In genomic region chr7:16753102-16753931, GRCh38 we compare ENCODE assay signal across 8 cellular contexts. TPM values are rescaled to one million over a fixed set of nuclear protein-coding genes. Genes with fewer than 3 reads are reported as not detected.
DNase-seq lines count a peak whose midpoint lies in the region; FAIRE-seq and TF ChIP-seq lines count a peak whose summit lies in the region.

Gene TSPAN13, plus strand, starts transcription at chr7:16753755. Its CDS starts 213 bp downstream, at chr7:16753968.

- peaks cover 19% of the 10 kb centered on the region for H3K4me1 Mint-ChIP-seq in astrocyte (ENCODE audit: low read depth, unreplicated experiment)

- peak within 1 kb of the TSS; percentile 90 for H2AFZ ChIP-seq in SU-DHL-6 (ENCODE audit: low read depth, low read length, severe bottlenecking)
- peak within 1 kb of the TSS; percentile 89 for H2AFZ ChIP-seq in astrocyte (ENCODE audit: low read depth, low read length)

- H3F3A ChIP-seq in SU-DHL-6 (ENCODE audit: insufficient read depth) = peaks cover 16% of the 10 kb centered on the region; the same call in 1 of the 2 replicates

- peak within 1 kb of the TSS; percentile 88 for H3K4me3 ChIP-seq in SU-DHL-6 (ENCODE audit: insufficient read depth, low read length, poor library complexity, severe bottlenecking)
- H3K4me3 ChIP-seq in astrocyte (ENCODE audit: insufficient read depth, low read depth, low read length) = peak within 1 kb of the TSS; percentile 72
- peak within 1 kb of the TSS; percentile 63 to 73 for H3K4me3 ChIP-seq in right atrium auricular region

- peak within 1 kb of the TSS; percentile 89 for H3K27ac Mint-ChIP-seq in astrocyte (ENCODE audit: unreplicated experiment)

- FAIRE-seq in astrocyte (lab: Jason Lieb, UNC) = no peak

- H3K36me3 Mint-ChIP-seq in astrocyte (ENCODE audit: low read depth, unreplicated experiment) = no peaks in the 10 kb centered on the region

- peaks cover 8% of the 10 kb centered on the region for H3K4me1 ChIP-seq in astrocyte (ENCODE audit: insufficient read depth, low read length)
- H3K4me1 ChIP-seq in right atrium auricular region = no peaks in the 10 kb centered on the region

- POLR2A ChIA-PET in HEK293T (lab: Yijun Ruan, JAX) = interaction anchor here (0.6 to 2.1 kb wide), 3 partner anchors 18 to 281 kb away, joined by 3 to 10 read pairs (median 3); no protein-coding TSS in a partner anchor

- H4K20me1 ChIP-seq in SU-DHL-6 (ENCODE audit: low read depth, low read length) (no peaks in the 10 kb centered on the region), astrocyte (ENCODE audit: insufficient read depth, low read length) (peaks cover 12% of the 10 kb centered on the region)

- H3K27me3 ChIP-seq in SU-DHL-6 (ENCODE audit: low read length) = no peaks in the 10 kb centered on the region
- no peaks in the 10 kb centered on the region for H3K27me3 ChIP-seq in astrocyte (ENCODE audit: insufficient read depth, low read length)
- H3K27me3 ChIP-seq in right atrium auricular region = no peaks in the 10 kb centered on the region

- TF ChIP-seq CTCF in SU-DHL-6 (IDR thresholded peaks at IDR 0.05; ENCODE audit: insufficient read depth, low read length, poor library complexity, severe bottlenecking) (no peak), astrocyte (IDR thresholded peaks at IDR 0.05; ENCODE audit: insufficient read depth, low read depth, low read length) (no peak), right atrium auricular region (IDR thresholded peaks at IDR 0.05) (no peak)

- intact Hi-C loops in posterior cingulate gyrus (cut with DNase I) = no loop called here

- no peaks in the 10 kb centered on the region for H3K36me3 ChIP-seq in SU-DHL-6 (ENCODE audit: low read length)
- H3K36me3 ChIP-seq in astrocyte (ENCODE audit: insufficient read depth, low read length) = no peaks in the 10 kb centered on the region
- H3K36me3 ChIP-seq in right atrium auricular region = no peaks in the 10 kb centered on the region

- H3K4me3 Mint-ChIP-seq in astrocyte (ENCODE audit: unreplicated experiment) = peak within 1 kb of the TSS; percentile 89

- no peaks in the 10 kb centered on the region for H3K27me3 Mint-ChIP-seq in astrocyte (ENCODE audit: low read depth, unreplicated experiment)

- H3K9me2 ChIP-seq in SU-DHL-6 (replicated peaks; ENCODE audit: insufficient read depth, low read length) = no peaks in the 10 kb centered on the region

- H3K27ac ChIP-seq in SU-DHL-6 (ENCODE audit: low read depth, low read length) (no peak within 1 kb of the TSS; the same call in 1 of the 2 replicates), astrocyte (ENCODE audit: low read depth, low read length) (peak within 1 kb of the TSS; percentile 43), right atrium auricular region (peak within 1 kb of the TSS; percentile 63 to 76)

- H3K79me2 ChIP-seq in SU-DHL-6 (ENCODE audit: insufficient read depth, low read length) (no peaks in the 10 kb centered on the region), astrocyte (ENCODE audit: insufficient read depth, low read length) (peaks cover 33% of the 10 kb centered on the region)

- CTCF ChIA-PET in HEK293T (lab: Yijun Ruan, JAX) = no interaction called here

- H3K9me3 ChIP-seq in SU-DHL-6 (ENCODE audit: insufficient read depth, low read length) = no peaks in the 10 kb centered on the region
- H3K9me3 ChIP-seq in astrocyte (ENCODE audit: insufficient read depth, low read depth, low read length) = no peaks in the 10 kb centered on the region
- no peaks in the 10 kb centered on the region for H3K9me3 ChIP-seq in right atrium auricular region

- peak; percentile 95 for DNase-seq in DMS153 (lab: John Stamatoyannopoulos, UW)
- DNase-seq in HEK293T (ENCODE audit: extremely low spot score) = peak; percentile 86
- DNase-seq in NCI-H1417 treated with DMSO at 0.1 percent for 48 hours (lab: John Stamatoyannopoulos, UW) = peak; percentile 86
- DNase-seq in astrocyte (ENCODE audit: low read depth) = peak; percentile 71
- DNase-seq in right atrium auricular region (ENCODE audit: low spot score) = no peak
- peak; percentile 49 to 97 (median 82) for DNase-seq in posterior cingulate gyrus
- DNase-seq in ureter (ENCODE audit: low spot score) = peak; percentile 87

- H3K4me2 ChIP-seq in SU-DHL-6 (ENCODE audit: low read depth, low read length, poor library complexity, severe bottlenecking) (peak within 1 kb of the TSS; percentile 86), astrocyte (ENCODE audit: low read length) (peak within 1 kb of the TSS; percentile 87)

- H3K9ac ChIP-seq in SU-DHL-6 (ENCODE audit: low read length) (peak within 1 kb of the TSS; percentile 64), astrocyte (ENCODE audit: low read length) (peak within 1 kb of the TSS; percentile 82)

- H3K9me3 Mint-ChIP-seq in astrocyte (ENCODE audit: unreplicated experiment) = no peaks in the 10 kb centered on the region

TF ChIP-seq in HEK293T, 16 proteins besides CTCF, POLR2A, EP300 and RAD21:
- peak; percentile 35 for TF ChIP-seq L3MBTL2 (conservative IDR thresholded peaks at IDR 0.05)
- no peak for TF ChIP-seq FOXK2 (IDR thresholded peaks at IDR 0.05)
- TF ChIP-seq ZNF384 (IDR thresholded peaks at IDR 0.05) = no peak
- no peak for TF ChIP-seq BHLHE40 (IDR thresholded peaks at IDR 0.05; ENCODE audit: borderline replicate concordance)
- TF ChIP-seq PKNOX1 (IDR thresholded peaks at IDR 0.05) = 0 out of 2 replicates have a peak, but pooled peaks have one; percentile 15
- TF ChIP-seq ARNT (IDR thresholded peaks at IDR 0.05) = no peak

RNA-seq across cellular contexts. Expression of gene TSPAN13, which starts in this region (rescaled TPM):
- total RNA-seq in astrocyte = 56.0 and 57.0 TPM in 2 replicates
- total RNA-seq in right atrium auricular region = 1 to 10 TPM; 5.1 to 9.7 TPM
- total RNA-seq in ureter = 50.2 TPM
